ENCODE assay signal across 29 cellular contexts in genomic region chr4:90733211-90733610, GRCh38.
"Had no signal": no experiment of that assay in that cellular context is flagged by ENCODE, and none has a peak within 500 bp of the region (broad histone marks: within the 10 kb centered on the region; RNA-seq: fewer than 3 reads in every experiment).

No MANE protein-coding gene starts in this region.

- H3K4me3 Mint-ChIP-seq: stimulated activated effector memory CD8-positive, alpha-beta T cell treated with anti-CD3 and anti-CD28 coated beads, Interleukin-12 subunit alpha, Interleukin-12 subunit beta, amount 100 ng/mL, for 72 hours; stimulated activated memory B cell treated with anti-CD40 and anti-IgM and Interleukin-4, amounts not matched to agents 10 μg/mL and 1 μg/mL and 100 μg/mL, for 72 hours; stimulated activated naive B cell treated with anti-CD40 and anti-IgM and Interleukin-4, amounts not matched to agents 10 μg/mL and 1 μg/mL and 100 μg/mL, for 72 hours; stimulated activated naive CD8-positive, alpha-beta T cell treated with anti-CD3 and anti-CD28 coated beads, Interleukin-15, amount 100 ng/mL, for 72 hours; stimulated activated naive CD8-positive, alpha-beta T cell treated with anti-CD3 and anti-CD28 coated beads, Interleukin-15, Interleukin-2, amounts not matched to agents 100 ng/mL and 50 ng/mL, for 24 hours; type B pancreatic cell had no signal

- H3K27me3 ChIP-seq: stomach, suprapubic skin, testis, thyroid gland, tibial artery, tibial nerve, transverse colon, upper lobe of left lung, upper lobe of right lung, uterus, vagina had no signal

- DNase-seq: stimulated activated CD4-positive, alpha-beta T cell treated with anti-CD3 and anti-CD28 coated beads, Interleukin-2, amount 100 ng/mL, for 48 hours; stimulated activated CD4-positive, alpha-beta T cell treated with anti-CD3 and anti-CD28 coated beads, Interleukin-4, amount 100 ng/mL, for 1 hour; stimulated activated CD4-positive, alpha-beta T cell treated with anti-CD3 and anti-CD28 coated beads, Interleukin-4, amount 100 ng/mL, for 24 hours; stimulated activated CD4-positive, alpha-beta T cell treated with anti-CD3 and anti-CD28 coated beads, Interleukin-4, amount 100 ng/mL, for 4 hours; stimulated activated CD8-positive, alpha-beta memory T cell treated with anti-CD3 and anti-CD28 coated beads, Interleukin-4, amount 100 ng/mL, for 48 hours; stimulated activated naive B cell treated with anti-CD40 and anti-IgM and Interleukin-4, amounts not matched to agents 10 μg/mL and 1 μg/mL and 100 μg/mL, for 72 hours; stimulated activated naive CD4-positive, alpha-beta T cell; stimulated activated naive CD4-positive, alpha-beta T cell treated with Interleukin-2 at 50 U/mL for 16 hours; stimulated activated naive CD8-positive, alpha-beta T cell treated with anti-CD3 and anti-CD28 coated beads, Interleukin-15, amount 100 ng/mL, for 72 hours; stimulated activated naive CD8-positive, alpha-beta T cell treated with anti-CD3 and anti-CD28 coated beads, Interleukin-15, Interleukin-2, amounts not matched to agents 100 U/mL and 50 U/mL, for 24 hours; stomach; substantia nigra; testis; thyroid gland; tibial artery; transverse colon; trophoblast cell; upper lobe of left lung; upper lobe of right lung; uterus had no signal

- H3K27me3 Mint-ChIP-seq: stimulated activated memory B cell treated with anti-CD40 and anti-IgM and Interleukin-4, amounts not matched to agents 10 μg/mL and 1 μg/mL and 100 μg/mL, for 72 hours; stimulated activated naive B cell treated with anti-CD40 and anti-IgM and Interleukin-4, amounts not matched to agents 10 μg/mL and 1 μg/mL and 100 μg/mL, for 72 hours; stimulated activated naive CD8-positive, alpha-beta T cell treated with anti-CD3 and anti-CD28 coated beads, Interleukin-15, amount 100 ng/mL, for 72 hours; stimulated activated naive CD8-positive, alpha-beta T cell treated with anti-CD3 and anti-CD28 coated beads, Interleukin-15, Interleukin-2, amounts not matched to agents 100 ng/mL and 50 ng/mL, for 24 hours; type B pancreatic cell had no signal

- ATAC-seq: stimulated activated effector memory CD8-positive, alpha-beta T cell treated with anti-CD3 and anti-CD28 coated beads, Interleukin-12 subunit alpha, Interleukin-12 subunit beta, amount 100 ng/mL, for 72 hours; stimulated activated memory B cell treated with anti-CD40 and anti-IgM and Interleukin-4, amounts not matched to agents 10 μg/mL and 1 μg/mL and 100 μg/mL, for 72 hours; stimulated activated naive B cell treated with anti-CD40 and anti-IgM and Interleukin-4, amounts not matched to agents 10 μg/mL and 1 μg/mL and 100 μg/mL, for 72 hours; stimulated activated naive CD8-positive, alpha-beta T cell treated with anti-CD3 and anti-CD28 coated beads, Interleukin-15, amount 100 ng/mL, for 72 hours; stimulated activated naive CD8-positive, alpha-beta T cell treated with anti-CD3 and anti-CD28 coated beads, Interleukin-15, Interleukin-2, amounts not matched to agents 100 U/mL and 50 U/mL, for 24 hours; upper lobe of right lung had no signal

- H3K4me1 Mint-ChIP-seq: stimulated activated effector memory CD8-positive, alpha-beta T cell treated with anti-CD3 and anti-CD28 coated beads, Interleukin-12 subunit alpha, Interleukin-12 subunit beta, amount 100 ng/mL, for 72 hours; stimulated activated memory B cell treated with anti-CD40 and anti-IgM and Interleukin-4, amounts not matched to agents 10 μg/mL and 1 μg/mL and 100 μg/mL, for 72 hours; stimulated activated naive B cell treated with anti-CD40 and anti-IgM and Interleukin-4, amounts not matched to agents 10 μg/mL and 1 μg/mL and 100 μg/mL, for 72 hours; stimulated activated naive CD8-positive, alpha-beta T cell treated with anti-CD3 and anti-CD28 coated beads, Interleukin-15, amount 100 ng/mL, for 72 hours had no signal

- H3K9me3 ChIP-seq: stomach, suprapubic skin, testis, thoracic aorta, thyroid gland, tibial artery, tibial nerve, transverse colon, upper lobe of left lung, upper lobe of right lung, uterus, vagina had no signal

- H3K4me3 ChIP-seq: stomach, suprapubic skin, testis, thoracic aorta, thyroid gland, tibial artery, tibial nerve, transverse colon, upper lobe of left lung, upper lobe of right lung, uterus, vagina had no signal

- H3K36me3 Mint-ChIP-seq: stimulated activated effector memory CD8-positive, alpha-beta T cell treated with anti-CD3 and anti-CD28 coated beads, Interleukin-12 subunit alpha, Interleukin-12 subunit beta, amount 100 ng/mL, for 72 hours; stimulated activated naive B cell treated with anti-CD40 and anti-IgM and Interleukin-4, amounts not matched to agents 10 μg/mL and 1 μg/mL and 100 μg/mL, for 72 hours; type B pancreatic cell had no signal

- H3K36me3 ChIP-seq: stomach, suprapubic skin, thoracic aorta, thyroid gland, tibial artery, tibial nerve, transverse colon, upper lobe of left lung, upper lobe of right lung, uterus, vagina had no signal

- FAIRE-seq: urothelium cell line had no signal

- H3K27ac Mint-ChIP-seq: stimulated activated effector memory CD8-positive, alpha-beta T cell treated with anti-CD3 and anti-CD28 coated beads, Interleukin-12 subunit alpha, Interleukin-12 subunit beta, amount 100 ng/mL, for 72 hours; stimulated activated memory B cell treated with anti-CD40 and anti-IgM and Interleukin-4, amounts not matched to agents 10 μg/mL and 1 μg/mL and 100 μg/mL, for 72 hours; stimulated activated naive B cell treated with anti-CD40 and anti-IgM and Interleukin-4, amounts not matched to agents 10 μg/mL and 1 μg/mL and 100 μg/mL, for 72 hours; stimulated activated naive CD8-positive, alpha-beta T cell treated with anti-CD3 and anti-CD28 coated beads, Interleukin-15, amount 100 ng/mL, for 72 hours; stimulated activated naive CD8-positive, alpha-beta T cell treated with anti-CD3 and anti-CD28 coated beads, Interleukin-15, Interleukin-2, amounts not matched to agents 100 ng/mL and 50 ng/mL, for 24 hours; type B pancreatic cell had no signal

- H3K4me1 ChIP-seq: stomach, suprapubic skin, testis, thyroid gland, tibial artery, tibial nerve, transverse colon, upper lobe of left lung, upper lobe of right lung, uterus, vagina had no signal

- H3K27ac ChIP-seq: stomach, suprapubic skin, testis, thoracic aorta, thyroid gland, tibial artery, tibial nerve, transverse colon, upper lobe of left lung, upper lobe of right lung, uterus, vagina had no signal
